ENCODE assay signal across 13 cellular contexts in genomic region chr11:8045839-8046238, GRCh38. TPM values are rescaled to one million over a fixed set of nuclear protein-coding genes. Genes with fewer than 3 reads are reported as not detected.
DNase-seq lines count a peak whose midpoint lies in the region; ATAC-seq and TF ChIP-seq lines count a peak whose summit lies in the region.
"Had no signal": no experiment of that assay in that cellular context is flagged by ENCODE, and none has a peak within 500 bp of the region (broad histone marks: within the 10 kb centered on the region; RNA-seq: fewer than 3 reads in every experiment).

No MANE protein-coding gene starts in this region.

- no peaks in the 10 kb centered on the region; the same call in 2 of the 3 replicates for H3K4me1 Mint-ChIP-seq in GM23338
- peaks cover 0 to 3% of the 10 kb centered on the region in 2 experiments; a peak in 2 of 4 replicates for H3K4me1 Mint-ChIP-seq in H9
- H3K4me1 Mint-ChIP-seq in endodermal cell: peaks cover 2% of the 10 kb centered on the region
- H3K4me1 Mint-ChIP-seq in neural progenitor cell: no peaks in the 10 kb centered on the region

- no peak overlapping the region for H4K91ac ChIP-seq in H9 (ENCODE audit: insufficient read length, low read depth, low read length)

- H3K14ac ChIP-seq in H9 (ENCODE audit: insufficient read depth, low read length): no peak overlapping the region

- H2BK120ac ChIP-seq in H9 (ENCODE audit: low read depth, low read length, poor library complexity, severe bottlenecking): no peak overlapping the region

- H3K23ac ChIP-seq in H9 (ENCODE audit: insufficient read length, low read depth, low read length): no peak overlapping the region

- H2BK12ac ChIP-seq in H9 (ENCODE audit: insufficient read length, low read depth, low read length): no peak overlapping the region

- H3T11ph ChIP-seq in H9 (ENCODE audit: low read length): no peak overlapping the region

- H4K20me1 ChIP-seq in GM23338 (replicated peaks; ENCODE audit: insufficient read depth): no peaks in the 10 kb centered on the region
- H4K20me1 ChIP-seq in H9 (ENCODE audit: control insufficient read depth, insufficient read depth, insufficient read length): no peaks in the 10 kb centered on the region
- no peaks in the 10 kb centered on the region for H4K20me1 ChIP-seq in neural progenitor cell (ENCODE audit: low read depth)

- H2BK15ac ChIP-seq in H9 (ENCODE audit: low read depth, low read length): no peak overlapping the region

- H2AK5ac ChIP-seq in H9 (ENCODE audit: insufficient read length, low read length): no peak overlapping the region

- no peak overlapping the region for H3K9ac ChIP-seq in H9 (ENCODE audit: extremely low read depth, insufficient read length, low read length)
- H3K9ac ChIP-seq in endodermal cell (ENCODE audit: extremely low read depth, low read length, poor library complexity, severe bottlenecking): no peak overlapping the region
- H3K9ac ChIP-seq in neural progenitor cell: no peak overlapping the region

- H3K4ac ChIP-seq in H9 (ENCODE audit: low read depth, low read length): no peak overlapping the region

- no peaks in the 10 kb centered on the region for H3K79me2 ChIP-seq in GM23338 (replicated peaks; ENCODE audit: insufficient read depth)
- no peaks in the 10 kb centered on the region for H3K79me2 ChIP-seq in H9 (ENCODE audit: insufficient read depth, low read length)
- H3K79me2 ChIP-seq in neural progenitor cell (ENCODE audit: low read depth): no peaks in the 10 kb centered on the region

- no peaks in the 10 kb centered on the region for H3K9me2 ChIP-seq in GM23338 (ENCODE audit: insufficient read depth)

- H4K5ac ChIP-seq in H9 (ENCODE audit: insufficient read length, low read depth, low read length): no peak overlapping the region

- H3K9me3 ChIP-seq in H9 (ENCODE audit: control insufficient read depth, low read depth, low read length) (no peaks in the 10 kb centered on the region), endodermal cell (ENCODE audit: control insufficient read depth, low read length) (no peaks in the 10 kb centered on the region), neural progenitor cell (ENCODE audit: low read depth) (no peaks in the 10 kb centered on the region)
- H3K9me3 ChIP-seq: BE2C, Caco-2 had no signal

- no peak overlapping the region for H3K27ac ChIP-seq in GM23338 (ENCODE audit: low read depth)
- no peak overlapping the region for H3K27ac ChIP-seq in H9 (ENCODE audit: insufficient read length, low read depth, low read length)
- no peak overlapping the region for H3K27ac ChIP-seq in endodermal cell (ENCODE audit: low read depth, low read length)
- H3K27ac ChIP-seq in neural progenitor cell: no peak overlapping the region

- no peaks in the 10 kb centered on the region for H3K4me1 ChIP-seq in GM23338 (ENCODE audit: insufficient read depth)
- H3K4me1 ChIP-seq in H9 (ENCODE audit: insufficient read depth, low read length): no peaks in the 10 kb centered on the region
- no peaks in the 10 kb centered on the region for H3K4me1 ChIP-seq in endodermal cell (ENCODE audit: control insufficient read depth, insufficient read depth, low read length)
- H3K4me1 ChIP-seq in neural progenitor cell: no peaks in the 10 kb centered on the region
- H3K4me1 ChIP-seq: BE2C, Caco-2 had no signal

- H3K23me2 ChIP-seq in H9 (ENCODE audit: insufficient read length, low read depth, low read length, poor library complexity, severe bottlenecking): no peaks in the 10 kb centered on the region

- H3F3A ChIP-seq in GM23338 (replicated peaks; ENCODE audit: low read depth) (no peaks in the 10 kb centered on the region), neural progenitor cell (ENCODE audit: low read depth) (peaks cover 3% of the 10 kb centered on the region)

- no peak overlapping the region for H3K56ac ChIP-seq in H9 (ENCODE audit: insufficient read length, low read depth, low read length)

- H3K4me3 ChIP-seq in GM23338: no peak overlapping the region
- H3K4me3 ChIP-seq in endodermal cell (ENCODE audit: low read length): no peak overlapping the region
- no peak overlapping the region for H3K4me3 ChIP-seq in neural progenitor cell

- H3K36me3 Mint-ChIP-seq in GM23338 (ENCODE audit: low read depth) (no peaks in the 10 kb centered on the region), H9 (ENCODE audit: insufficient read depth in 1 of 3, low read depth in 3 of 3) (no peaks in the 10 kb centered on the region), endodermal cell (ENCODE audit: low read depth) (no peaks in the 10 kb centered on the region), neural progenitor cell (no peaks in the 10 kb centered on the region)

- no peak overlapping the region for H4K8ac ChIP-seq in H9 (replicated peaks; ENCODE audit: insufficient read length, low read depth, low read length)

- H3K27me3 Mint-ChIP-seq in GM23338 (ENCODE audit: insufficient read depth, low read depth, poor library complexity) (no peaks in the 10 kb centered on the region), H9 (ENCODE audit: low read depth) (peaks cover 36% of the 10 kb centered on the region), endodermal cell (ENCODE audit: insufficient read depth) (peaks cover 12% of the 10 kb centered on the region), neural progenitor cell (ENCODE audit: insufficient read depth, low read depth) (peaks cover 12% of the 10 kb centered on the region)

- peak; percentile 64 for ATAC-seq in GM23338
- ATAC-seq: HCT116 had no signal

- H3K79me1 ChIP-seq in H9 (ENCODE audit: insufficient read depth, low read depth, low read length, poor library complexity, severe bottlenecking): no peaks in the 10 kb centered on the region

- H2AFZ ChIP-seq in GM23338 (peak overlapping the region; percentile 87), H9 (ENCODE audit: low read length) (no peak overlapping the region), neural progenitor cell (replicated peaks) (peak overlapping the region; percentile 40)

- no peak overlapping the region for H2BK20ac ChIP-seq in H9 (ENCODE audit: low read depth, low read length, poor library complexity, severe bottlenecking)

- TF ChIP-seq CTCF in GM23338 (conservative IDR thresholded peaks at IDR 0.05; ENCODE audit: low read depth in 2 of 2) (no peak; a peak in 1 of 4 replicates), H9 (conservative IDR thresholded peaks at IDR 0.05) (no peak), endodermal cell (conservative IDR thresholded peaks at IDR 0.05) (peak; percentile 37), neural progenitor cell (IDR thresholded peaks at IDR 0.05) (no peak)

- no peak overlapping the region for H3K4me3 Mint-ChIP-seq in GM23338
- H3K4me3 Mint-ChIP-seq in H9: no peak overlapping the region
- no peak overlapping the region for H3K4me3 Mint-ChIP-seq in endodermal cell
- H3K4me3 Mint-ChIP-seq in neural progenitor cell: no peak overlapping the region
- H3K4me3 Mint-ChIP-seq: CD4-positive, alpha-beta T cell had no signal

- H3K36me3 ChIP-seq in GM23338 (ENCODE audit: insufficient read depth) (no peaks in the 10 kb centered on the region), endodermal cell (ENCODE audit: control insufficient read depth, insufficient read depth, low read length) (no peaks in the 10 kb centered on the region), neural progenitor cell (no peaks in the 10 kb centered on the region)
- H3K36me3 ChIP-seq: BE2C had no signal

- H3K9me3 Mint-ChIP-seq in GM23338 (no peaks in the 10 kb centered on the region), H9 (no peaks in the 10 kb centered on the region; a peak in 1 of 5 replicates), endodermal cell (peaks cover 3% of the 10 kb centered on the region), neural progenitor cell (peaks cover 2% of the 10 kb centered on the region)
- H3K9me3 Mint-ChIP-seq: CD4-positive, alpha-beta T cell had no signal

- H3K27ac Mint-ChIP-seq in GM23338 (no peak overlapping the region), H9 (no peak overlapping the region; a peak in 1 of 7 replicates), endodermal cell (no peak overlapping the region), neural progenitor cell (no peak overlapping the region)
- H3K27ac Mint-ChIP-seq: CD4-positive, alpha-beta T cell had no signal

- H3K18ac ChIP-seq in H9 (ENCODE audit: insufficient read length, low read depth, low read length): no peak overlapping the region

- H3K4me2 ChIP-seq in GM23338 (no peak overlapping the region), H9 (ENCODE audit: insufficient read depth, insufficient read length, low read length) (no peak overlapping the region), neural progenitor cell (no peak overlapping the region)

- no peak overlapping the region for H2BK5ac ChIP-seq in H9 (ENCODE audit: insufficient read length, low read length)

- H3K27me3 ChIP-seq in GM23338 (ENCODE audit: insufficient read depth) (no peaks in the 10 kb centered on the region), H9 (ENCODE audit: insufficient read depth, low read length) (no peaks in the 10 kb centered on the region), endodermal cell (ENCODE audit: control insufficient read depth, insufficient read depth, low read length, poor library complexity, severe bottlenecking) (peaks cover 12% of the 10 kb centered on the region), neural progenitor cell (peaks cover 4% of the 10 kb centered on the region)
- H3K27me3 ChIP-seq: BE2C had no signal

- DNase-seq in GM23338 (ENCODE audit: low spot score) (no peak), H9 (peak; percentile 27), endodermal cell (no peak), neural progenitor cell (ENCODE audit: low spot score) (no peak), NCI-H1105 (lab: John Stamatoyannopoulos, UW) (no peak), cortex of kidney (lab: John Stamatoyannopoulos, UW) (no peak)
- DNase-seq: ACHN; BE2C; C1 segment of cervical spinal cord; Caco-2; CD4-positive, alpha-beta T cell; IMR-90 had no signal

- WGBS in H9 (ENCODE audit: extremely low coverage, insufficient read length, low lambda C conversion rate): no CpG with 5 or more reads among the region's 4 CpGs
- 75 to 78% methylated on average over 3 to 4 of the region's 4 CpGs for WGBS in endodermal cell (ENCODE audit: insufficient coverage in 1 of 2, insufficient read length in 1 of 2), 2 experiments

TF ChIP-seq in GM23338, 12 proteins besides CTCF, POLR2A, EP300 and RAD21 (continues in another document):
- TF ChIP-seq EZH2phosphoT487 (IDR thresholded peaks at IDR 0.05; ENCODE audit: unreplicated experiment): no peak
- TF ChIP-seq POLR2AphosphoS5 (IDR thresholded peaks at IDR 0.05; ENCODE audit: low read depth): no peak

RNA-seq across cellular contexts. Expression of gene TUB, which starts 35.2 kb away (rescaled TPM):
- total RNA-seq in GM23338 (2014; rRNA removed; shearing (Covaris generic)): 23.7 and 30.4 TPM in 2 replicates
- 5.0 and 5.5 TPM in 2 replicates for polyA plus RNA-seq in GM23338 (2016; fragmentation: Nextera tagmentation; extraction: Ambion mirVana)
- total RNA-seq in H9 (2021) (14.8 and 14.9 TPM in 2 replicates), endodermal cell (10 to 100 TPM; 15.8 to 29.9 TPM), neural progenitor cell (ENCODE audit: low replicate concordance) (28.7 and 41.3 TPM in 2 replicates)
- 21.7 TPM for polyA plus RNA-seq in endodermal cell (2013, experiment 1 of 2)
- 20.4 TPM for polyA plus RNA-seq in endodermal cell (2013, experiment 2 of 2)
- total RNA-seq: Caco-2 had no signal

RNA-seq across cellular contexts. Expression of gene EIF3F, which starts 58.7 kb away (rescaled TPM):
- total RNA-seq in GM23338 (2014; rRNA removed; shearing (Covaris generic)): 351 and 555 TPM in 2 replicates
- polyA plus RNA-seq in GM23338 (2016; fragmentation: Nextera tagmentation; extraction: Ambion mirVana): 235 and 237 TPM in 2 replicates
- total RNA-seq in H9 (2021) (346 and 348 TPM in 2 replicates), endodermal cell (100 to 1,000 TPM; 349 to 354 TPM), neural progenitor cell (ENCODE audit: low replicate concordance) (257 and 355 TPM in 2 replicates)
- 433 TPM for polyA plus RNA-seq in endodermal cell (2013, experiment 1 of 2)
- polyA plus RNA-seq in endodermal cell (2013, experiment 2 of 2): 380 TPM
